In the genomic region with DNA sequence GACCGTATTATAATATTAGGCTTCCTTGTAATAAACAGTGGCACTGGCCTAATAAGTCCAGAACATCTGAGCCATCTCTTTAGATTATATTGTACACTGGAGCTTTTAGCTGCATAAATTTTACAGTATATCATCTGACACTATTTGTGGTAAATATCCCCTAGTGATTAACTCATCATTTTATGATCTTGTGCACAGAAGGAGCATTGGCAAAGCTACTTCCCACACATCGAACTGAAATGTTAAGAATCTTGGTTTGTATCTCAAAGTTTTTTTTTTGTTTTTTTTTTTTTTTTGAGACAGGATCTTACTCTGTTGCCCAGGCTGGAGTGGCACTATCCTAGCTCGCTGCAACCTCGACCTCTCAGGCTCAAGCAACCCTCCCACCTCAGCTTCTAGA, we compare ENCODE assay signal across 24 cellular contexts. TPM values are rescaled to one million over a fixed set of nuclear protein-coding genes. Genes with fewer than 3 reads are reported as not detected.
"Had no signal": no experiment of that assay in that cellular context is flagged by ENCODE, and none has a peak within 500 bp of the region (broad histone marks: within the 10 kb centered on the region; RNA-seq: fewer than 3 reads in every experiment).

No MANE protein-coding gene starts in this region.

- H3K4me3 ChIP-seq: left ventricle myocardium inferior, lung, ovary, right atrium auricular region, right lobe of liver, skin epidermis, stomach, testis, thyroid gland, transverse colon, upper lobe of left lung, vagina had no signal

- H3K27ac ChIP-seq: left ventricle myocardium inferior, ovary, right atrium auricular region, right lobe of liver, skin epidermis, stomach, testis, thyroid gland, transverse colon, upper lobe of left lung, vagina had no signal

- H3K4me1 ChIP-seq: left ventricle myocardium inferior, right atrium auricular region, right lobe of liver, stomach, testis, thyroid gland, transverse colon, upper lobe of left lung, vagina had no signal

- H3K36me3 ChIP-seq: left ventricle myocardium inferior, ovary, right atrium auricular region, right lobe of liver, stomach, thyroid gland, transverse colon, upper lobe of left lung, vagina had no signal

- DNase-seq: hypothalamus; immature natural killer cell; left ventricle myocardium inferior; mesendoderm; naive B cell; ovary; right lobe of liver; stimulated activated CD4-positive, alpha-beta T cell treated with anti-CD3 and anti-CD28 coated beads, Interleukin-12 subunit alpha, Interleukin-12 subunit beta, amount 100 ng/mL, for 4 hours; stimulated activated CD4-positive, alpha-beta T cell treated with anti-CD3 and anti-CD28 coated beads, Interleukin-15, amount 100 ng/mL, for 24 hours; stimulated activated CD4-positive, alpha-beta T cell treated with anti-CD3 and anti-CD28 coated beads, Interleukin-2, amount 100 ng/mL, for 24 hours; stimulated activated CD4-positive, alpha-beta T cell treated with anti-CD3 and anti-CD28 coated beads, Interleukin-4, amount 100 ng/mL, for 1 hour; stimulated activated naive B cell treated with anti-CD40 and anti-IgM and Interleukin-4, amounts not matched to agents 10 μg/mL and 1 μg/mL and 100 μg/mL, for 72 hours; stimulated activated naive CD8-positive, alpha-beta T cell treated with anti-CD3 and anti-CD28 coated beads, Interleukin-15, Interleukin-2, amounts not matched to agents 100 U/mL and 50 U/mL, for 24 hours; stomach; testis; thyroid gland; transverse colon; upper lobe of left lung had no signal

- H3K27me3 ChIP-seq: ovary, right atrium auricular region, testis, thyroid gland, transverse colon, upper lobe of left lung, vagina had no signal

- H3K9me3 ChIP-seq: left ventricle myocardium inferior, ovary, right atrium auricular region, right lobe of liver, stomach, testis, thyroid gland, transverse colon, upper lobe of left lung, vagina had no signal

RNA-seq across cellular contexts. Expression of a gene that starts 44.0 kb away (rescaled TPM):
- total RNA-seq: mononuclear cell; natural killer cell treated with Interleukin-12 subunit alpha and Interleukin-12 subunit beta and Interleukin-15 and Interleukin-18, amount 100 ng/mL, for 72 hours had no signal
- polyA plus RNA-seq: immature natural killer cell had no signal
